Comparison of ENCODE assay signal across 1 cellular context in genomic region chr12:122724641-122725243, GRCh38.
TF ChIP-seq lines count a peak whose summit lies in the region.

No MANE protein-coding gene starts in this region.

TF ChIP-seq in H1, 55 proteins besides CTCF, POLR2A, EP300 and RAD21:
- TF ChIP-seq CBX5 (IDR thresholded peaks at IDR 0.05; ENCODE audit: low read depth, low read length) (no peak), EGR1 (IDR thresholded peaks at IDR 0.05; ENCODE audit: borderline replicate concordance, low read depth, low read length) (no peak), CHD2 (IDR thresholded peaks at IDR 0.05; ENCODE audit: low read length) (no peak), KDM5A (IDR thresholded peaks at IDR 0.05; ENCODE audit: low read length) (no peak), NRF1 (IDR thresholded peaks at IDR 0.05; ENCODE audit: low read depth, low read length) (no peak), CBX8 (IDR thresholded peaks at IDR 0.05; ENCODE audit: borderline replicate concordance, low read depth, low read length) (no peak), BRCA1 (IDR thresholded peaks at IDR 0.05; ENCODE audit: low read depth, low read length) (no peak), TCF12 (IDR thresholded peaks at IDR 0.05; ENCODE audit: low read depth, low read length) (no peak), MAX (IDR thresholded peaks at IDR 0.05) (no peak), ASH2L (IDR thresholded peaks at IDR 0.05; ENCODE audit: low read length) (no peak), HDAC2 (IDR thresholded peaks at IDR 0.05; ENCODE audit: borderline replicate concordance in 1 of 2, low read depth in 2 of 2, low read length in 2 of 2) (no peak), CEBPB (IDR thresholded peaks at IDR 0.05; ENCODE audit: low read depth, low read length) (no peak)
TF ChIP-seq in H1: peak in this region for 0.
